In the genomic region with DNA sequence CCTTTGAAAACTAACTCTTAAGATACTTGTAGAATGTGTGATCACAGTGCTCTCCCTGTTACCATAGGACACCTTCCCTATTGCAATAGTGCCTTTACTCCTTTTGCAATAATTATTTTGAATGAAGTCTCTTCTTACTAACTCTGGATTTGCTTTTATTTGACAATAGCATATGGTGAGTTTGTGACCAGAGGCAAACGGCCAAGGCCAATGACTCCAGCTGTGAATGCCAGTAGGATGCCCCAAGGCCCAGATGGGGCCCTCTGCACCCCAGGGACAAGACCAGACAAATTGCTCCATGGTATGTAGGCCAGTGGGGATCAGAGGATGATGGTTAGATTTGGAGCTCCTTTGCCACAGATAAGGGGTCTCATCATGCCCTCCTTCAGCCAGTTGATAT, we compare ENCODE assay signal across 22 cellular contexts.
A peak's percentile ranks its signal among the peaks of the same experiment; 100 is the strongest.
DNase-seq lines count a peak whose midpoint lies in the region; ATAC-seq and TF ChIP-seq lines count a peak whose summit lies in the region.
"Had no signal": no experiment of that assay in that cellular context is flagged by ENCODE, and none has a peak within 500 bp of the region (broad histone marks: within the 10 kb centered on the region; RNA-seq: fewer than 3 reads in every experiment).

No MANE protein-coding gene starts in this region.

- no peaks in the 10 kb centered on the region for H3K36me3 ChIP-seq in tibial artery
- H3K36me3 ChIP-seq: BLaER1 treated with 17β-estradiol and CSF1 and Interleukin-3, amounts not matched to agents 10 nM and 100 nM; SJSA1 had no signal

- no peak for ATAC-seq in GM21529 (IDR thresholded peaks at IDR 0.05; ENCODE audit: unreplicated experiment)
- ATAC-seq in activated T-helper 17 cell treated with anti-CD3 and anti-CD28 coated beads, Interleukin-2, amount 50 U/mL, for 72 hours (replicated peaks), result no peak
- ATAC-seq: Right ventricle myocardium inferior had no signal

- peaks cover 38% of the 10 kb centered on the region for H3K4me1 Mint-ChIP-seq in chondrocyte (ENCODE audit: low read depth)
- H3K4me1 Mint-ChIP-seq in activated T-helper 17 cell treated with anti-CD3 and anti-CD28 coated beads, Interleukin-2, amount 50 U/mL, for 72 hours, result no peaks in the 10 kb centered on the region

- peak overlapping the region; percentile 73 for H3K27ac Mint-ChIP-seq in chondrocyte (ENCODE audit: unreplicated experiment)
- H3K27ac Mint-ChIP-seq in activated T-helper 17 cell treated with anti-CD3 and anti-CD28 coated beads, Interleukin-2, amount 50 U/mL, for 72 hours, result no peak overlapping the region
- H3K27ac Mint-ChIP-seq: CD4-positive, alpha-beta T cell had no signal

- H3K36me3 Mint-ChIP-seq in chondrocyte (ENCODE audit: low read depth), result no peaks in the 10 kb centered on the region
- no peaks in the 10 kb centered on the region for H3K36me3 Mint-ChIP-seq in activated T-helper 17 cell treated with anti-CD3 and anti-CD28 coated beads, Interleukin-2, amount 50 U/mL, for 72 hours (ENCODE audit: low read depth)

- no peaks in the 10 kb centered on the region for H3K27me3 ChIP-seq in tibial artery
- H3K27me3 ChIP-seq: BLaER1 treated with 17β-estradiol and CSF1 and Interleukin-3, amounts not matched to agents 10 nM and 100 nM; SJSA1 had no signal

- H3K4me3 ChIP-seq in tibial artery, result no peak overlapping the region
- H3K4me3 ChIP-seq: BLaER1 treated with 17β-estradiol and CSF1 and Interleukin-3, amounts not matched to agents 10 nM and 100 nM; PC-9; SJSA1 had no signal

- H3K27me3 Mint-ChIP-seq in chondrocyte (ENCODE audit: low read depth), result no peaks in the 10 kb centered on the region
- H3K27me3 Mint-ChIP-seq in activated T-helper 17 cell treated with anti-CD3 and anti-CD28 coated beads, Interleukin-2, amount 50 U/mL, for 72 hours, result peaks cover 5% of the 10 kb centered on the region
- H3K27me3 Mint-ChIP-seq: CD4-positive, alpha-beta T cell had no signal

- H3K4me3 Mint-ChIP-seq in chondrocyte (ENCODE audit: unreplicated experiment), result no peak overlapping the region
- H3K4me3 Mint-ChIP-seq in activated T-helper 17 cell treated with anti-CD3 and anti-CD28 coated beads, Interleukin-2, amount 50 U/mL, for 72 hours, result no peak overlapping the region
- H3K4me3 Mint-ChIP-seq: CD4-positive, alpha-beta T cell had no signal

- TF ChIP-seq CTCF in chondrocyte (IDR thresholded peaks at IDR 0.05), result no peak
- no peak for TF ChIP-seq CTCF in tibial artery (IDR thresholded peaks at IDR 0.05)

- H3K9me3 ChIP-seq in tibial artery, result no peaks in the 10 kb centered on the region
- H3K9me3 ChIP-seq: BLaER1 treated with 17β-estradiol and CSF1 and Interleukin-3, amounts not matched to agents 10 nM and 100 nM; SJSA1 had no signal

- H3K9me3 Mint-ChIP-seq in chondrocyte (ENCODE audit: low read depth), result no peaks in the 10 kb centered on the region
- peaks cover 5% of the 10 kb centered on the region for H3K9me3 Mint-ChIP-seq in activated T-helper 17 cell treated with anti-CD3 and anti-CD28 coated beads, Interleukin-2, amount 50 U/mL, for 72 hours

- DNase-seq in EL, result peak; percentile 21
- DNase-seq in chondrocyte (ENCODE audit: low spot score), result no peak
- DNase-seq in myocyte (ENCODE audit: low read depth), result peak; percentile 31
- no peak for DNase-seq in tibial artery
- DNase-seq in NCI-H774 (lab: John Stamatoyannopoulos, UW), result no peak
- DNase-seq: AML-193; CD4-positive, alpha-beta T cell; COR-L47; GF-D8; KBM-7; NCI-H1092; NCI-H1436; NCI-H187; NCI-H446; NCI-H524 treated with DMSO at 0.1 percent for 48 hours; NCI-H82; PC-9 had no signal

- intact Hi-C loops in tibial artery (cut with DNase I; ENCODE audit: low total_unique reads), result no loop called here

- H3K27ac ChIP-seq in tibial artery, result peak overlapping the region; percentile 4 to 21
- H3K27ac ChIP-seq: BLaER1 treated with 17β-estradiol and CSF1 and Interleukin-3, amounts not matched to agents 10 nM and 100 nM; PC-9; SJSA1 had no signal

- H3K4me1 ChIP-seq in tibial artery, result peaks cover 0 to 35% (median 3%) of the 10 kb centered on the region in 4 donors
- H3K4me1 ChIP-seq: BLaER1 treated with 17β-estradiol and CSF1 and Interleukin-3, amounts not matched to agents 10 nM and 100 nM had no signal

Comparison
In these comparisons a context has a peak if more than half of its experiments do, and no peak if none do; other contexts are left out.
1. DNase-seq: peak in EL (single experiment) and myocyte (single experiment); none in chondrocyte (single experiment), tibial artery (0 of 2) and NCI-H774 (single experiment).